Comparison of ENCODE assay signal across 8 cellular contexts in genomic region chr2:8515864-8516533, GRCh38.
DNase-seq lines count a peak whose midpoint lies in the region; ATAC-seq and TF ChIP-seq lines count a peak whose summit lies in the region.

No MANE protein-coding gene starts in this region.

- H2BK120ac ChIP-seq in neuronal stem cell (ENCODE audit: low read depth, low read length), result no peak overlapping the region

- H3K14ac ChIP-seq in neuronal stem cell (ENCODE audit: low read length), result no peak overlapping the region

- no peaks in the 10 kb centered on the region for H3K79me1 ChIP-seq in neuronal stem cell (ENCODE audit: low read depth, low read length)

- no peak overlapping the region for H2BK12ac ChIP-seq in neuronal stem cell (ENCODE audit: low read length)

- peak overlapping the region; percentile 32 for H3K4me3 ChIP-seq in CD4-positive, CD25-positive, alpha-beta regulatory T cell (ENCODE audit: low read depth, low read length)
- no peak overlapping the region for H3K4me3 ChIP-seq in OCI-LY7 (ENCODE audit: low read depth, low read length, poor library complexity, severe bottlenecking)
- no peak overlapping the region for H3K4me3 ChIP-seq in neuronal stem cell (ENCODE audit: low read length in 2 of 2)

- H3K9me3 Mint-ChIP-seq in CD4-positive, CD25-positive, alpha-beta regulatory T cell, result peaks cover 0 to 14% (median 0%) of the 10 kb centered on the region in 7 donors

- intact Hi-C loops in OCI-LY7 (cut with micrococcal nuclease; ENCODE audit: unreplicated experiment), result loop anchor here (1.0 to 2.0 kb wide), 3 partner anchors 29 to 57 kb away; no protein-coding TSS in a partner anchor

- H3K4ac ChIP-seq in neuronal stem cell (ENCODE audit: low read length), result no peak overlapping the region

- no peaks in the 10 kb centered on the region for H3K9me2 ChIP-seq in OCI-LY7 (ENCODE audit: insufficient read depth, low read length)

- WGBS in neuronal stem cell (ENCODE audit: extremely low coverage in 2 of 2, insufficient read length in 2 of 2, insufficient replicate concordance in 1 of 2), 2 donors, result no CpG with 5 or more reads among the region's 5 CpGs

- H2AK5ac ChIP-seq in neuronal stem cell (ENCODE audit: low read depth, low read length), result no peak overlapping the region

- H3K23ac ChIP-seq in neuronal stem cell (ENCODE audit: low read depth, low read length, poor library complexity), result no peak overlapping the region

- no peak overlapping the region for H4K91ac ChIP-seq in neuronal stem cell (ENCODE audit: low read depth, low read length, poor library complexity)

- BruUV-seq in OCI-LY7 (replicated peaks; lab: Mats Ljungman, UMichigan), result no TSS peak

- no peaks in the 10 kb centered on the region for H3K36me3 Mint-ChIP-seq in CD4-positive, CD25-positive, alpha-beta regulatory T cell

- H3K27me3 Mint-ChIP-seq in CD4-positive, CD25-positive, alpha-beta regulatory T cell, result no peaks in the 10 kb centered on the region

- POLR2A ChIA-PET in OCI-LY7 (lab: Charles Lee), result interaction anchor here (0.5 to 3.1 kb wide), 14 partner anchors 8 to 215 kb away, joined by 3 to 18 read pairs (median 5); partner anchors contain the start of gene ID2

- CTCF ChIA-PET in OCI-LY7 (lab: Charles Lee; ENCODE audit: unreplicated experiment), result interaction anchor here (0.9 to 1.1 kb wide), 4 partner anchors 8 to 60 kb away, joined by 3 to 4 read pairs (median 3); no protein-coding TSS in a partner anchor

- peak overlapping the region; percentile 75 for H3K27ac ChIP-seq in CD4-positive, CD25-positive, alpha-beta regulatory T cell (ENCODE audit: insufficient read depth, low read length, poor library complexity, severe bottlenecking)
- peak overlapping the region; percentile 95 for H3K27ac ChIP-seq in OCI-LY7 (ENCODE audit: low read depth, low read length, poor library complexity, severe bottlenecking)
- no peak overlapping the region for H3K27ac ChIP-seq in neuronal stem cell (replicated peaks; ENCODE audit: low read length)
- no peak overlapping the region for H3K27ac ChIP-seq in substantia nigra (ENCODE audit: low read depth, low read length, poor library complexity, severe bottlenecking)

- H3K4me1 ChIP-seq in CD4-positive, CD25-positive, alpha-beta regulatory T cell (ENCODE audit: control insufficient read depth, insufficient read depth, low read length, poor library complexity, severe bottlenecking), result peaks cover 22% of the 10 kb centered on the region
- H3K4me1 ChIP-seq in OCI-LY7 (ENCODE audit: insufficient read depth, low read length, poor library complexity, severe bottlenecking), result peaks cover 77% of the 10 kb centered on the region
- H3K4me1 ChIP-seq in neuronal stem cell (ENCODE audit: control insufficient read depth in 2 of 2, insufficient read depth in 1 of 2, low read depth in 1 of 2, low read length in 2 of 2), result peaks cover 2 to 13% of the 10 kb centered on the region in 2 donors

- peak overlapping the region in 3 of 4 donors; percentile 4 to 57 (median 33) for H3K4me3 Mint-ChIP-seq in CD4-positive, CD25-positive, alpha-beta regulatory T cell

- H2AFZ ChIP-seq in OCI-LY7 (ENCODE audit: low read length) (no peak overlapping the region), neuronal stem cell (ENCODE audit: low read length) (no peak overlapping the region)

- H3K27ac Mint-ChIP-seq in CD4-positive, CD25-positive, alpha-beta regulatory T cell, result peak overlapping the region; percentile 67 to 89 (median 83)

- peaks cover 13 to 40% (median 26%) of the 10 kb centered on the region in 4 donors for H3K4me1 Mint-ChIP-seq in CD4-positive, CD25-positive, alpha-beta regulatory T cell

- no peak overlapping the region for H4K8ac ChIP-seq in neuronal stem cell (ENCODE audit: low read depth, low read length)

- peaks cover 2% of the 10 kb centered on the region; the same call in 1 of the 2 replicates for H3K79me2 ChIP-seq in OCI-LY7 (ENCODE audit: insufficient read depth, low read depth, low read length)

- DNase-seq in CD4-positive, CD25-positive, alpha-beta regulatory T cell, result peak in 1 of 3 donors; percentile 56
- DNase-seq in OCI-LY7 (ENCODE audit: low spot score) (peak; percentile 82), neuronal stem cell (ENCODE audit: low spot score) (no peak), cerebellar nuclear complex (lab: John Stamatoyannopoulos, UW) (no peak), substantia nigra (lab: John Stamatoyannopoulos, UW) (no peak)

- peak overlapping the region; percentile 47 for H2BK15ac ChIP-seq in neuronal stem cell (ENCODE audit: low read length)

- no peaks in the 10 kb centered on the region for H3K36me3 ChIP-seq in CD4-positive, CD25-positive, alpha-beta regulatory T cell (ENCODE audit: control insufficient read depth, insufficient read depth, low read length)
- H3K36me3 ChIP-seq in OCI-LY7 (ENCODE audit: insufficient read depth, low read length) (peaks cover 51% of the 10 kb centered on the region), neuronal stem cell (replicated peaks in 1 of 2; ENCODE audit: control insufficient read depth in 2 of 2, insufficient read depth in 2 of 2, low read length in 2 of 2) (no peaks in the 10 kb centered on the region)

- no peak overlapping the region for H3K9ac ChIP-seq in neuronal stem cell (ENCODE audit: low read depth, low read length, poor library complexity)

- TF ChIP-seq CTCF in OCI-LY7 (conservative IDR thresholded peaks at IDR 0.05; ENCODE audit: low read length), result peak; percentile 50

- H3K27me3 ChIP-seq in CD4-positive, CD25-positive, alpha-beta regulatory T cell (ENCODE audit: control insufficient read depth, insufficient read depth, low read length), result no peaks in the 10 kb centered on the region
- H3K27me3 ChIP-seq in neuronal stem cell (ENCODE audit: control insufficient read depth in 3 of 3, insufficient read depth in 3 of 3, low read depth in 1 of 3, low read length in 3 of 3), result no peaks in the 10 kb centered on the region

- H3K18ac ChIP-seq in neuronal stem cell (ENCODE audit: low read length), result no peak overlapping the region

- ATAC-seq in CD4-positive, CD25-positive, alpha-beta regulatory T cell (ENCODE audit: low read depth in 2 of 2), result no peak
- ATAC-seq in GM19023 (IDR thresholded peaks at IDR 0.05; ENCODE audit: unreplicated experiment) (peak; percentile 33), HG03139 (IDR thresholded peaks at IDR 0.05; ENCODE audit: unreplicated experiment) (peak; percentile 44), HG03520 (IDR thresholded peaks at IDR 0.05; ENCODE audit: unreplicated experiment) (no peak)

- peak overlapping the region; percentile 79 for H3K4me2 ChIP-seq in OCI-LY7 (ENCODE audit: low read length)
- no peak overlapping the region for H3K4me2 ChIP-seq in neuronal stem cell (ENCODE audit: insufficient read depth, low read length, poor library complexity, severe bottlenecking)

- H2BK5ac ChIP-seq in neuronal stem cell (ENCODE audit: low read length), result no peak overlapping the region

- no peaks in the 10 kb centered on the region for H4K20me1 ChIP-seq in OCI-LY7 (ENCODE audit: insufficient read depth, low read length)

- H3K9me3 ChIP-seq in CD4-positive, CD25-positive, alpha-beta regulatory T cell (ENCODE audit: control insufficient read depth in 2 of 2, low read length in 2 of 2), result peaks cover 0 to 2% of the 10 kb centered on the region in 2 experiments
- H3K9me3 ChIP-seq in OCI-LY7 (ENCODE audit: low read length) (peaks cover 15% of the 10 kb centered on the region; the same call in 1 of the 2 replicates), neuronal stem cell (replicated peaks in 1 of 2; ENCODE audit: control insufficient read depth in 2 of 2, insufficient read depth in 1 of 2, low read depth in 1 of 2, low read length in 2 of 2) (peaks cover 4 to 13% of the 10 kb centered on the region in 2 donors)

Comparison
In these comparisons a context has a peak if more than half of its experiments do, and no peak if none do; other contexts are left out.
1. ATAC-seq: peak in GM19023 (single experiment) and HG03139 (single experiment); none in CD4-positive, CD25-positive, alpha-beta regulatory T cell (0 of 2) and HG03520 (single experiment).
2. H3K27ac ChIP-seq: peak in CD4-positive, CD25-positive, alpha-beta regulatory T cell (single experiment) and OCI-LY7 (single experiment); none in neuronal stem cell (single experiment) and substantia nigra (single experiment).